ENCODE assay signal across 17 cellular contexts in genomic region chr11:122731500-122731913, GRCh38.
DNase-seq lines count a peak whose midpoint lies in the region; ATAC-seq, FAIRE-seq and TF ChIP-seq lines count a peak whose summit lies in the region.
"Had no signal": no experiment of that assay in that cellular context is flagged by ENCODE, and none has a peak within 500 bp of the region (broad histone marks: within the 10 kb centered on the region; RNA-seq: fewer than 3 reads in every experiment).

No MANE protein-coding gene starts in this region.

- DNase-seq in DND-41 (no peak), RCC 7860 (ENCODE audit: low spot score) (peak; percentile 66), fibroblast of mammary gland (ENCODE audit: low read depth) (peak; percentile 94), non-pigmented ciliary epithelial cell (ENCODE audit: low read depth) (peak; percentile 81), A673 (ENCODE audit: low spot score) (no peak), 8988T (no peak), SW480 (ENCODE audit: low spot score) (no peak)
- DNase-seq: activated CD4-positive, alpha-beta memory T cell treated with anti-CD3 and anti-CD28 coated beads for 36 hours; DMS 273 treated with DMSO at 0.1 percent for 48 hours; gastrocnemius medialis; left cardiac atrium; MG63; T-helper 2 cell had no signal

- FAIRE-seq in RCC 7860 (lab: Jason Lieb, UNC), result peak; percentile 63

- TF ChIP-seq CTCF in DND-41 (IDR thresholded peaks at IDR 0.05; ENCODE audit: borderline replicate concordance, extremely low read depth, low read length, poor library complexity, severe bottlenecking) (no peak), fibroblast of mammary gland (conservative IDR thresholded peaks at IDR 0.05; ENCODE audit: control insufficient read depth, insufficient read depth, low read depth, low read length) (no peak), A673 (conservative IDR thresholded peaks at IDR 0.05; ENCODE audit: low read depth, low read length) (no peak)

- POLR2A ChIA-PET in A673 (lab: Charles Lee; ENCODE audit: low non-redundant PET), result no interaction called here

- no peak overlapping the region for H3K4me3 ChIP-seq in DND-41 (ENCODE audit: low read depth in 1 of 2, low read length in 2 of 2)
- no peak overlapping the region for H3K4me3 ChIP-seq in fibroblast of mammary gland (ENCODE audit: control insufficient read depth, low read depth, low read length)
- no peak overlapping the region for H3K4me3 ChIP-seq in A673 (ENCODE audit: low read depth, low read length, poor library complexity, severe bottlenecking)
- H3K4me3 ChIP-seq: cardiac muscle cell, gastrocnemius medialis, MG63, thoracic aorta had no signal

- H2AFZ ChIP-seq in DND-41 (ENCODE audit: low read depth, low read length), result no peak overlapping the region

- H3K27me3 ChIP-seq in DND-41 (ENCODE audit: insufficient read depth, low read length, poor library complexity) (no peaks in the 10 kb centered on the region), A673 (replicated peaks; ENCODE audit: insufficient read depth, low read depth, low read length, poor library complexity) (no peaks in the 10 kb centered on the region)
- H3K27me3 ChIP-seq: cardiac muscle cell, gastrocnemius medialis, MG63, neutrophil had no signal

- H4K20me1 ChIP-seq in DND-41 (ENCODE audit: insufficient read depth, low read length), result no peaks in the 10 kb centered on the region

- H3K27ac ChIP-seq in DND-41 (ENCODE audit: low read length) (peak overlapping the region; percentile 51), A673 (ENCODE audit: low read depth, low read length, poor library complexity, severe bottlenecking) (no peak overlapping the region)
- H3K27ac ChIP-seq: cardiac muscle cell, gastrocnemius medialis, neutrophil, thoracic aorta had no signal

- no peaks in the 10 kb centered on the region for H3K9me3 ChIP-seq in DND-41 (ENCODE audit: insufficient read depth, low read length, severe bottlenecking)
- no peaks in the 10 kb centered on the region for H3K9me3 ChIP-seq in A673 (ENCODE audit: low read depth, low read length, poor library complexity, severe bottlenecking)
- H3K9me3 ChIP-seq: gastrocnemius medialis, MG63, neutrophil, thoracic aorta had no signal

- H3K36me3 ChIP-seq in DND-41 (ENCODE audit: insufficient read depth, low read length) (peaks cover 9% of the 10 kb centered on the region; the same call in 1 of the 2 replicates), A673 (ENCODE audit: insufficient read depth, low read length, poor library complexity, severe bottlenecking) (no peaks in the 10 kb centered on the region)
- H3K36me3 ChIP-seq: cardiac muscle cell, gastrocnemius medialis, neutrophil, thoracic aorta had no signal

- peaks cover 94% of the 10 kb centered on the region for H3K79me2 ChIP-seq in DND-41 (ENCODE audit: insufficient read depth, low read length)

- H3K4me1 ChIP-seq in DND-41 (ENCODE audit: insufficient read depth, low read length) (peaks cover 79% of the 10 kb centered on the region), A673 (ENCODE audit: insufficient read depth, low read length, poor library complexity, severe bottlenecking) (peaks cover 14% of the 10 kb centered on the region)
- H3K4me1 ChIP-seq: gastrocnemius medialis had no signal

- intact Hi-C loops in A673 (cut with micrococcal nuclease; ENCODE audit: unreplicated experiment), result no loop called here

- CTCF ChIA-PET in A673 (lab: Charles Lee), result no interaction called here

- ATAC-seq in DND-41 (ENCODE audit: insufficient read depth, low read depth) (no peak), HG02642 (IDR thresholded peaks at IDR 0.05; ENCODE audit: poor library complexity, unreplicated experiment) (no peak)
- ATAC-seq: gastrocnemius medialis had no signal

- no peak overlapping the region for H3K9ac ChIP-seq in DND-41 (ENCODE audit: low read depth, low read length)

- H3K4me2 ChIP-seq in DND-41 (ENCODE audit: insufficient read depth, low read length), result no peak overlapping the region

- BruUV-seq in A673 (replicated peaks; lab: Mats Ljungman, UMichigan), result no TSS peak

Comparison
In these comparisons a context has a peak if more than half of its experiments do, and no peak if none do; other contexts are left out.
1. DNase-seq: peak in RCC 7860 (single experiment), fibroblast of mammary gland (single experiment) and non-pigmented ciliary epithelial cell (single experiment); none in DND-41 (single experiment), A673 (single experiment), 8988T (single experiment) and SW480 (single experiment).